ENCODE assay signal across 8 cellular contexts in genomic region chr10:3786295-3786981, GRCh38. TPM values are rescaled to one million over a fixed set of nuclear protein-coding genes. Genes with fewer than 3 reads are reported as not detected.
DNase-seq lines count a peak whose midpoint lies in the region; ATAC-seq and TF ChIP-seq lines count a peak whose summit lies in the region.

No MANE protein-coding gene starts in this region.

- peak overlapping the region; percentile 61 for H4K8ac ChIP-seq in trophoblast cell (ENCODE audit: low read depth, low read length)

- peaks cover 17% of the 10 kb centered on the region for H3K9me3 Mint-ChIP-seq in activated CD8-positive, alpha-beta T cell treated with anti-CD3 and anti-CD28 coated beads for 36 hours

- H3K9ac ChIP-seq in trophoblast cell (ENCODE audit: low read length) = no peak overlapping the region

- H3K27ac Mint-ChIP-seq in activated CD8-positive, alpha-beta T cell treated with anti-CD3 and anti-CD28 coated beads for 36 hours = peak overlapping the region; percentile 97

- H4K91ac ChIP-seq in trophoblast cell (ENCODE audit: low read depth, low read length) = peak overlapping the region; percentile 60

- peak overlapping the region; percentile 5 for H2AFZ ChIP-seq in trophoblast cell (ENCODE audit: insufficient read depth, low read length, poor library complexity)

- H3K27me3 Mint-ChIP-seq in activated CD8-positive, alpha-beta T cell treated with anti-CD3 and anti-CD28 coated beads for 36 hours = no peaks in the 10 kb centered on the region

- H3K4me3 ChIP-seq in fibroblast of villous mesenchyme (ENCODE audit: low read depth, low read length) = peak overlapping the region; percentile 76
- no peak overlapping the region for H3K4me3 ChIP-seq in trophoblast cell (ENCODE audit: low read depth, low read length)

- H3K4me2 ChIP-seq in trophoblast cell (ENCODE audit: low read length) = peak overlapping the region; percentile 18

- H3K36me3 Mint-ChIP-seq in activated CD8-positive, alpha-beta T cell treated with anti-CD3 and anti-CD28 coated beads for 36 hours (ENCODE audit: low read depth) = peaks cover 34% of the 10 kb centered on the region

- peaks cover 32% of the 10 kb centered on the region for H3K79me2 ChIP-seq in trophoblast cell (ENCODE audit: control insufficient read depth, insufficient read depth, low read length, poor library complexity)

- H3K4me3 Mint-ChIP-seq in activated CD8-positive, alpha-beta T cell treated with anti-CD3 and anti-CD28 coated beads for 36 hours = peak overlapping the region; percentile 93

- H2BK120ac ChIP-seq in trophoblast cell (ENCODE audit: insufficient read depth, low read length, poor library complexity) = peak overlapping the region; percentile 61

- POLR2A ChIA-PET in activated CD8-positive, alpha-beta T cell treated with anti-CD3 and anti-CD28 coated beads for 36 hours (lab: Charles Lee) = interaction anchor here (0.8 to 6.8 kb wide), 16 partner anchors 8 to 163 kb away, joined by 3 to 281 read pairs (median 38); no protein-coding TSS in a partner anchor

- peak overlapping the region; percentile 84 for H3K14ac ChIP-seq in trophoblast cell (ENCODE audit: low read length)

- H3K9me3 ChIP-seq in trophoblast cell (ENCODE audit: insufficient read depth, low read depth, low read length) = peaks cover 4% of the 10 kb centered on the region

- CTCF ChIA-PET in activated CD8-positive, alpha-beta T cell treated with anti-CD3 and anti-CD28 coated beads for 36 hours (lab: Charles Lee) = no interaction called here

- H3K27ac ChIP-seq in trophoblast cell (ENCODE audit: low read depth, low read length) = peak overlapping the region; percentile 83

- no peaks in the 10 kb centered on the region for H3K27me3 ChIP-seq in trophoblast cell (ENCODE audit: insufficient read depth, low read length)

- H3K4me1 Mint-ChIP-seq in activated CD8-positive, alpha-beta T cell treated with anti-CD3 and anti-CD28 coated beads for 36 hours (ENCODE audit: low read depth) = peaks cover 26% of the 10 kb centered on the region

- no peak for TF ChIP-seq CTCF in activated CD8-positive, alpha-beta T cell treated with anti-CD3 and anti-CD28 coated beads for 36 hours (IDR thresholded peaks at IDR 0.05)
- TF ChIP-seq CTCF in fibroblast of villous mesenchyme (IDR thresholded peaks at IDR 0.05; ENCODE audit: insufficient read depth, low read depth, low read length) = no peak

- H3K36me3 ChIP-seq in trophoblast cell (ENCODE audit: control insufficient read depth in 1 of 2, insufficient read depth in 2 of 2, low read length in 2 of 2) = peaks cover 11 to 15% of the 10 kb centered on the region in 2 experiments

- no peak overlapping the region for H4K12ac ChIP-seq in trophoblast cell (ENCODE audit: low read depth, low read length)

- H3K4ac ChIP-seq in trophoblast cell (ENCODE audit: low read depth, low read length) = peak overlapping the region; percentile 59

- H3K4me1 ChIP-seq in trophoblast cell (ENCODE audit: control insufficient read depth in 1 of 2, insufficient read depth in 2 of 2, low read length in 2 of 2) = peaks cover 12 to 16% of the 10 kb centered on the region in 2 experiments

- peak overlapping the region; percentile 90 for H2BK12ac ChIP-seq in trophoblast cell (ENCODE audit: low read length)

- peak overlapping the region; percentile 39 for H2BK5ac ChIP-seq in trophoblast cell (ENCODE audit: low read depth, low read length, poor library complexity)

- H3K23ac ChIP-seq in trophoblast cell (ENCODE audit: low read length) = no peak overlapping the region

- H3K79me1 ChIP-seq in trophoblast cell (ENCODE audit: low read length) = peaks cover 42% of the 10 kb centered on the region

- WGBS in trophoblast cell (ENCODE audit: extremely low coverage, insufficient coverage, insufficient read length) = no CpG with 5 or more reads among the region's 18 CpGs

- peak overlapping the region; percentile 82 for H2AK5ac ChIP-seq in trophoblast cell (ENCODE audit: low read length)

- DNase-seq in Right ventricle myocardium superior (peak; percentile 58), left cardiac atrium (no peak), fibroblast of villous mesenchyme (ENCODE audit: low read depth) (no peak), trophoblast cell (peak; percentile 52 to 59)
- DNase-seq in activated CD8-positive, alpha-beta T cell treated with anti-CD3 and anti-CD28 coated beads for 36 hours = peak; percentile 64

- peak overlapping the region; percentile 96 for H3K18ac ChIP-seq in trophoblast cell (ENCODE audit: low read length)

- ATAC-seq in Right ventricle myocardium superior (ENCODE audit: poor library complexity) = no peak
- no peak for ATAC-seq in left cardiac atrium
- no peak for ATAC-seq in activated CD8-positive, alpha-beta T cell treated with anti-CD3 and anti-CD28 coated beads for 36 hours
- ATAC-seq in GM18873 (IDR thresholded peaks at IDR 0.05; ENCODE audit: low FRiP score, unreplicated experiment) = no peak
- ATAC-seq in HG03442 (IDR thresholded peaks at IDR 0.05; ENCODE audit: unreplicated experiment) = no peak
- ATAC-seq in GM21786 (IDR thresholded peaks at IDR 0.05; ENCODE audit: unreplicated experiment) = no peak

- intact Hi-C loops in Right ventricle myocardium superior (cut with DNase I) (loop anchor here (10.0 kb wide), 2 partner anchors 128 to 878 kb away; no protein-coding TSS in a partner anchor), left cardiac atrium (cut with DNase I) (loop anchor here (10.0 kb wide), 3 partner anchors 542 to 878 kb away; no protein-coding TSS in a partner anchor)
- intact Hi-C loops in activated CD8-positive, alpha-beta T cell treated with anti-CD3 and anti-CD28 coated beads for 36 hours (cut with micrococcal nuclease) = no loop called here

RNA-seq across cellular contexts. Expression of gene KLF6, which starts 1.4 kb away (rescaled TPM):
- total RNA-seq in Right ventricle myocardium superior (60.2 TPM), left cardiac atrium (10 to 100 TPM; 76.3 to 78.7 TPM), fibroblast of villous mesenchyme (37.6 and 51.5 TPM in 2 replicates)
- total RNA-seq in activated CD8-positive, alpha-beta T cell treated with anti-CD3 and anti-CD28 coated beads for 36 hours = 100 to 1,000 TPM; 116 to 120 TPM
- polyA plus RNA-seq in trophoblast cell (2013) = 113 TPM in 2 replicates

Comparison
In these comparisons a context has a peak if more than half of its experiments do, and no peak if none do; other contexts are left out.
1. DNase-seq: peak in Right ventricle myocardium superior (single experiment), activated CD8-positive, alpha-beta T cell treated with anti-CD3 and anti-CD28 coated beads for 36 hours (single experiment) and trophoblast cell (2 of 2); none in left cardiac atrium (single experiment) and fibroblast of villous mesenchyme (single experiment).